15 cellular contexts compared by ENCODE assay signal in the genomic region with DNA sequence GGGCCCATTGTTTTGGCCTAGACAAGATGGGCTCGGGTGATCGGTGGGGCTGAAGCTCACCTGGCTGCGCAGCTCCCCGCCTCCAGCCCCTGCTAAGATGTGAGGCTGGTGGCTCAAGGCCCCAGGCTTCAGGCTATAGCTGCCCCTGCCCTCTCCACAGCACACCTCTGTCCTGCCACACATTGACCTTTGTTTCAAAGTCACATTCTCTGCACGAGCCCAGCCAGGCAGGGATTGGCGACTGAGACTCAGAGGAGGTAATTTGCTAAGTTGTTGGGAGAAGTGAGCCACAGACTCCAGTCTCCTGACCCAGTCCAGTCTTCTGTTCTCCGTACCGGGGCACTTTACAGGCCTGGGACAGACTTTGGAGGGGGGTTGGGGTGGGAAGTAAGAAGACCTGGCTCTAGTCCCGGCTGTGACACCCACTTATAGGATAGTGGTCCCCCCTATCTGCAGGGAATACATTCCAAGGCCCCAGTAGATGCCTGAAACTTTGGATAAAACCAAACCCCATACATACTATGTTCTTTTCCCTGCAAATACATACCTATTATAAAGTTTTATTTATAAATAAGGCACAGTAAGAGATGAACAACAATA. TPM values are rescaled to one million over a fixed set of nuclear protein-coding genes. Genes with fewer than 3 reads are reported as not detected.
DNase-seq lines count a peak whose midpoint lies in the region; ATAC-seq, FAIRE-seq and TF ChIP-seq lines count a peak whose summit lies in the region.
"Had no signal": no experiment of that assay in that cellular context is flagged by ENCODE, and none has a peak within 500 bp of the region (broad histone marks: within the 10 kb centered on the region; RNA-seq: fewer than 3 reads in every experiment).

No MANE protein-coding gene starts in this region.

- ATAC-seq in activated naive CD8-positive, alpha-beta T cell treated with anti-CD3 and anti-CD28 coated beads, Interleukin-2, amount 50 U/mL, for 24 hours: no peak
- ATAC-seq: stimulated activated naive CD8-positive, alpha-beta T cell treated with anti-CD3 and anti-CD28 coated beads, Interleukin-15, Interleukin-2, amounts not matched to agents 100 U/mL and 50 U/mL, for 24 hours had no signal

- H3K9me3 ChIP-seq in BLaER1 (no peaks in the 10 kb centered on the region), ascending aorta (no peaks in the 10 kb centered on the region), sigmoid colon (no peaks in the 10 kb centered on the region)

- TF ChIP-seq EP300 in sigmoid colon (IDR thresholded peaks at IDR 0.05): no peak

- intact Hi-C loops in ascending aorta (cut with DNase I): loop anchor here (10.0 kb wide), 1 partner anchor 453 kb away; no protein-coding TSS in a partner anchor
- intact Hi-C loops in sigmoid colon (cut with DNase I): no loop called here

- H3K27me3 ChIP-seq in BLaER1: no peaks in the 10 kb centered on the region
- no peaks in the 10 kb centered on the region for H3K27me3 ChIP-seq in ascending aorta
- H3K27me3 ChIP-seq in layer of hippocampus (ENCODE audit: control insufficient read depth, insufficient read depth, low read length): no peaks in the 10 kb centered on the region
- no peaks in the 10 kb centered on the region for H3K27me3 ChIP-seq in sigmoid colon

- no peaks in the 10 kb centered on the region for H3K36me3 Mint-ChIP-seq in activated naive CD8-positive, alpha-beta T cell treated with anti-CD3 and anti-CD28 coated beads, Interleukin-2, amount 50 U/mL, for 24 hours (ENCODE audit: low read depth)
- H3K36me3 Mint-ChIP-seq: naive thymus-derived CD4-positive, alpha-beta T cell had no signal

- H3K27ac ChIP-seq in BLaER1: peak overlapping the region; percentile 93
- H3K27ac ChIP-seq in ascending aorta: peak overlapping the region; percentile 98 to 99
- peak overlapping the region; percentile 71 for H3K27ac ChIP-seq in layer of hippocampus (ENCODE audit: low read depth, low read length)
- peak overlapping the region; percentile 84 to 92 (median 87) for H3K27ac ChIP-seq in sigmoid colon

- no peaks in the 10 kb centered on the region for H3K9me3 Mint-ChIP-seq in activated naive CD8-positive, alpha-beta T cell treated with anti-CD3 and anti-CD28 coated beads, Interleukin-2, amount 50 U/mL, for 24 hours
- H3K9me3 Mint-ChIP-seq: naive thymus-derived CD4-positive, alpha-beta T cell had no signal

- peaks cover 17% of the 10 kb centered on the region for H3K36me3 ChIP-seq in BLaER1
- H3K36me3 ChIP-seq in ascending aorta: no peaks in the 10 kb centered on the region
- no peaks in the 10 kb centered on the region for H3K36me3 ChIP-seq in sigmoid colon

- no peak overlapping the region for H3K27ac Mint-ChIP-seq in activated naive CD8-positive, alpha-beta T cell treated with anti-CD3 and anti-CD28 coated beads, Interleukin-2, amount 50 U/mL, for 24 hours
- H3K27ac Mint-ChIP-seq: naive thymus-derived CD4-positive, alpha-beta T cell had no signal

- peak overlapping the region; percentile 100 for H3K4me2 ChIP-seq in BLaER1

- no peak for TF ChIP-seq CTCF in ascending aorta (IDR thresholded peaks at IDR 0.05)
- TF ChIP-seq CTCF in sigmoid colon (IDR thresholded peaks at IDR 0.05): no peak

- no peak for TF ChIP-seq POLR2A in sigmoid colon (IDR thresholded peaks at IDR 0.05)

- DNase-seq in ascending aorta (ENCODE audit: low spot score in 2 of 2) (no peak), sigmoid colon (no peak), HTR-8/SVneo (ENCODE audit: insufficient read length, low spot score) (no peak), NCI-H1105 treated with DMSO at 0.1 percent for 48 hours (lab: John Stamatoyannopoulos, UW) (no peak)
- DNase-seq in activated effector memory CD4-positive, alpha-beta T cell treated with anti-CD3 and anti-CD28 coated beads, Interleukin-2, amount 50 U/mL, for 16 hours: no peak
- DNase-seq in activated naive CD8-positive, alpha-beta T cell treated with anti-CD3 and anti-CD28 coated beads, Interleukin-2, amount 50 U/mL, for 24 hours: no peak
- DNase-seq: activated CD4-positive, alpha-beta T cell treated with anti-CD3 and anti-CD28 coated beads, Interleukin-2, amount 50 U/mL, for 48 hours; activated gamma-delta T cell treated with Interleukin-2 at 50 U/mL for 16 hours; naive thymus-derived CD4-positive, alpha-beta T cell; NCI-H1694 treated with DMSO at 0.1 percent for 48 hours; stimulated activated CD4-positive, alpha-beta T cell treated with anti-CD3 and anti-CD28 coated beads, Interleukin-2, amount 100 ng/mL, for 24 hours; stimulated activated naive CD8-positive, alpha-beta T cell treated with anti-CD3 and anti-CD28 coated beads, Interleukin-15, Interleukin-2, amounts not matched to agents 100 U/mL and 50 U/mL, for 24 hours had no signal

- H3K9ac ChIP-seq in BLaER1: peak overlapping the region; percentile 82

- peak overlapping the region; percentile 15; the same call in 1 of the 2 replicates for H3K4me3 ChIP-seq in BLaER1
- peak overlapping the region in 1 of 2 donors; percentile 43 for H3K4me3 ChIP-seq in ascending aorta
- H3K4me3 ChIP-seq in sigmoid colon: no peak overlapping the region

- H3K4me1 Mint-ChIP-seq in activated naive CD8-positive, alpha-beta T cell treated with anti-CD3 and anti-CD28 coated beads, Interleukin-2, amount 50 U/mL, for 24 hours: no peaks in the 10 kb centered on the region

- FAIRE-seq in HTR-8/SVneo (lab: Jason Lieb, UNC): no peak

- no peaks in the 10 kb centered on the region for H3K27me3 Mint-ChIP-seq in activated naive CD8-positive, alpha-beta T cell treated with anti-CD3 and anti-CD28 coated beads, Interleukin-2, amount 50 U/mL, for 24 hours
- H3K27me3 Mint-ChIP-seq: naive thymus-derived CD4-positive, alpha-beta T cell had no signal

- no peaks in the 10 kb centered on the region for H4K20me1 ChIP-seq in BLaER1

- no peak overlapping the region for H3K4me3 Mint-ChIP-seq in activated naive CD8-positive, alpha-beta T cell treated with anti-CD3 and anti-CD28 coated beads, Interleukin-2, amount 50 U/mL, for 24 hours
- H3K4me3 Mint-ChIP-seq: naive thymus-derived CD4-positive, alpha-beta T cell had no signal

- WGBS in sigmoid colon, 2 donors: 74 to 82% methylated on average over 9 of the region's 9 CpGs

- peaks cover 94% of the 10 kb centered on the region for H3K4me1 ChIP-seq in BLaER1
- peaks cover 70 to 95% of the 10 kb centered on the region in 2 donors for H3K4me1 ChIP-seq in ascending aorta
- H3K4me1 ChIP-seq in sigmoid colon: peaks cover 0 to 99% (median 90%) of the 10 kb centered on the region in 4 donors

RNA-seq across cellular contexts. Expression of gene PDGFRB, which starts 13.4 kb away (rescaled TPM):
- 341 TPM for total RNA-seq in ascending aorta
- 100 to 1,000 TPM in 1 of 4 donors, 10 to 100 TPM in 3; 54.9 to 104 (median 69.4) TPM for total RNA-seq in sigmoid colon
- polyA plus RNA-seq in sigmoid colon: 10 to 100 TPM in 1 of 3 donors, 1 to 10 TPM in 2; 3.9 to 26.7 (median 6.0) TPM

RNA-seq across cellular contexts. Expression of gene CDX1, which starts 24.3 kb away (rescaled TPM):
- not detected for total RNA-seq in ascending aorta
- total RNA-seq in sigmoid colon: 1 to 10 TPM in 1 of 4 donors, under 1 TPM in 1, not detected in 2; 0.71 to 1.4 TPM
- polyA plus RNA-seq in sigmoid colon: 100 to 1,000 TPM; 325 to 455 (median 330) TPM
- total RNA-seq: dermis microvascular lymphatic vessel endothelial cell; naive thymus-derived CD4-positive, alpha-beta T cell had no signal
- polyA plus RNA-seq: naive thymus-derived CD4-positive, alpha-beta T cell had no signal

RNA-seq across cellular contexts. Expression of gene SLC6A7, which starts 47.6 kb away (rescaled TPM):
- total RNA-seq in ascending aorta (not detected), sigmoid colon (not detected)
- 10 to 100 TPM in 1 of 3 donors, under 1 TPM in 2; 0.46 to 10.8 (median 0.60) TPM for polyA plus RNA-seq in sigmoid colon
- total RNA-seq: dermis microvascular lymphatic vessel endothelial cell; naive thymus-derived CD4-positive, alpha-beta T cell had no signal
- polyA plus RNA-seq: naive thymus-derived CD4-positive, alpha-beta T cell had no signal

RNA-seq across cellular contexts. Expression of gene CSF1R, which starts 55.9 kb away (rescaled TPM):
- total RNA-seq in ascending aorta (70.9 TPM), sigmoid colon (10 to 100 TPM; 21.9 to 44.4 (median 36.0) TPM)
- polyA plus RNA-seq in sigmoid colon: 10 to 100 TPM; 10.8 to 26.1 (median 16.3) TPM
- total RNA-seq: dermis microvascular lymphatic vessel endothelial cell had no signal
